18 cellular contexts compared by ENCODE assay signal in the genomic region with DNA sequence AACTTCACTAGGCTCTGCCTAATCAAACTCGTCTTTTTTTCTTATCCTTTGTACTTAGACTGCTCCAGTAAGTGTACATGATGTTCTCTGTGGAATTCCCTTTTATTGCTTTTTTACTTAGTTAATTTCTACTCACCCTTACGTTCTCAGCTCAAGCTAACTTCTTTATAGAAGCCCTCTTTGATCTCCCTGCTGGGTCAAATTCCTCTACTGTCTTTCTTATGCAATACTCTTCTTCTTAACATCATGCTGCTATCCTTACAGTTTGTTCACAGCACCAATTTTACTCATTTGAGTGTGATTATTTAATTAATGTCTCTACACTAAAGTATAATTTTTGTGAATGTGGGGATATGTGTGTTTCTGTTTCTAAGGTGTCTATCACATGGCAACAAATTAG.
DNase-seq lines count a peak whose midpoint lies in the region; ATAC-seq and TF ChIP-seq lines count a peak whose summit lies in the region.
"Had no signal": no experiment of that assay in that cellular context is flagged by ENCODE, and none has a peak within 500 bp of the region (broad histone marks: within the 10 kb centered on the region; RNA-seq: fewer than 3 reads in every experiment).

No MANE protein-coding gene starts in this region.

- H3K4me1 ChIP-seq in GM23338 (ENCODE audit: insufficient read depth) = no peaks in the 10 kb centered on the region
- H3K4me1 ChIP-seq in adrenal gland (replicated peaks in 1 of 2) = no peaks in the 10 kb centered on the region

- H3K4me1 Mint-ChIP-seq in GM23338 = peaks cover 9% of the 10 kb centered on the region
- H3K4me1 Mint-ChIP-seq in WTC11 = peaks cover 6% of the 10 kb centered on the region
- H3K4me1 Mint-ChIP-seq in osteocyte (ENCODE audit: unreplicated experiment) = peaks cover 49% of the 10 kb centered on the region

- peak overlapping the region; percentile 4; the same call in 1 of the 2 replicates for H3K4me2 ChIP-seq in GM23338
- H3K4me2 ChIP-seq: A549 had no signal

- DNase-seq in GM23338 (ENCODE audit: low spot score) = peak; percentile 43
- no peak for DNase-seq in WTC11 (ENCODE audit: low spot score)
- peak; percentile 19 for DNase-seq in fibroblast of villous mesenchyme (ENCODE audit: low read depth)
- DNase-seq in osteocyte (ENCODE audit: extremely low spot score, unreplicated experiment) = no peak
- DNase-seq in activated CD4-positive, alpha-beta T cell treated with anti-CD3 and anti-CD28 coated beads for 1 hour = no peak
- no peak for DNase-seq in adrenal gland
- DNase-seq: AML-193; CD4-positive, alpha-beta T cell; DMS153; DMS79; GDM1; GM23248; H7 had no signal

- WGBS in adrenal gland, 4 donors = 60 to 69% (median 66%) methylated on average over 2 of the region's 2 CpGs

- H3K9me3 ChIP-seq in adrenal gland (replicated peaks in 1 of 3) = no peaks in the 10 kb centered on the region
- H3K9me3 ChIP-seq: A549 had no signal

- H3K27ac ChIP-seq in GM23338 (ENCODE audit: low read depth) (no peak overlapping the region), adrenal gland (no peak overlapping the region)
- H3K27ac ChIP-seq: 22Rv1, A549, C4-2B, GM23248 had no signal

- H3K27me3 ChIP-seq in GM23338 (ENCODE audit: insufficient read depth) (no peaks in the 10 kb centered on the region), adrenal gland (no peaks in the 10 kb centered on the region)

- H3K79me2 ChIP-seq in GM23338 (replicated peaks; ENCODE audit: insufficient read depth) = no peaks in the 10 kb centered on the region

- H3K9me3 Mint-ChIP-seq in GM23338 (no peaks in the 10 kb centered on the region), WTC11 (no peaks in the 10 kb centered on the region), osteocyte (ENCODE audit: unreplicated experiment) (no peaks in the 10 kb centered on the region)

- H3K27me3 Mint-ChIP-seq in GM23338 (ENCODE audit: insufficient read depth, low read depth, poor library complexity) (no peaks in the 10 kb centered on the region), WTC11 (ENCODE audit: low read depth) (no peaks in the 10 kb centered on the region), osteocyte (ENCODE audit: unreplicated experiment) (no peaks in the 10 kb centered on the region)
- H3K27me3 Mint-ChIP-seq: CD4-positive, alpha-beta T cell had no signal

- CTCF ChIA-PET in WTC11 (lab: Charles Lee) = no interaction called here

- no peaks in the 10 kb centered on the region for H3K36me3 ChIP-seq in GM23338 (ENCODE audit: insufficient read depth)
- no peaks in the 10 kb centered on the region for H3K36me3 ChIP-seq in adrenal gland (replicated peaks in 1 of 2)

- H3K36me3 Mint-ChIP-seq in GM23338 (ENCODE audit: low read depth) = no peaks in the 10 kb centered on the region
- no peaks in the 10 kb centered on the region for H3K36me3 Mint-ChIP-seq in WTC11
- no peaks in the 10 kb centered on the region for H3K36me3 Mint-ChIP-seq in osteocyte (ENCODE audit: unreplicated experiment)

- POLR2A ChIA-PET in WTC11 (lab: Charles Lee) = no interaction called here

- no peak for ATAC-seq in GM23338
- peak; percentile 46; the same call in 1 of the 2 replicates for ATAC-seq in WTC11
- ATAC-seq in HG03565 (IDR thresholded peaks at IDR 0.05; ENCODE audit: unreplicated experiment) = no peak
- ATAC-seq in GM18867 (IDR thresholded peaks at IDR 0.05; ENCODE audit: unreplicated experiment) = no peak
- ATAC-seq: A549 had no signal

- H3K27ac Mint-ChIP-seq in GM23338 = peak overlapping the region; percentile 23; the same call in 1 of the 2 replicates
- H3K27ac Mint-ChIP-seq in WTC11 = no peak overlapping the region
- peak overlapping the region; percentile 3 for H3K27ac Mint-ChIP-seq in osteocyte (ENCODE audit: unreplicated experiment)
- H3K27ac Mint-ChIP-seq: CD4-positive, alpha-beta T cell had no signal

- intact Hi-C loops in adrenal gland (cut with DNase I) = no loop called here

- no peaks in the 10 kb centered on the region for H4K20me1 ChIP-seq in GM23338 (replicated peaks; ENCODE audit: insufficient read depth)

- no peaks in the 10 kb centered on the region for H3F3A ChIP-seq in GM23338 (replicated peaks; ENCODE audit: low read depth)

- TF ChIP-seq CTCF in GM23338 (conservative IDR thresholded peaks at IDR 0.05; ENCODE audit: low read depth in 2 of 2) (no peak), WTC11 (IDR thresholded peaks at IDR 0.05) (no peak), fibroblast of villous mesenchyme (IDR thresholded peaks at IDR 0.05; ENCODE audit: insufficient read depth, low read depth, low read length) (no peak), osteocyte (IDR thresholded peaks at IDR 0.05) (no peak), adrenal gland (IDR thresholded peaks at IDR 0.05) (no peak)

- no peak overlapping the region for H3K4me3 ChIP-seq in GM23338
- no peak overlapping the region for H3K4me3 ChIP-seq in fibroblast of villous mesenchyme (ENCODE audit: low read depth, low read length)
- H3K4me3 ChIP-seq in adrenal gland = no peak overlapping the region
- H3K4me3 ChIP-seq: A549, GM23248 had no signal

- H2AFZ ChIP-seq in GM23338 = no peak overlapping the region
- H2AFZ ChIP-seq: GM23248 had no signal

- no peak for TF ChIP-seq POLR2A in adrenal gland (IDR thresholded peaks at IDR 0.05)

- H3K4me3 Mint-ChIP-seq in GM23338 (no peak overlapping the region), WTC11 (no peak overlapping the region), osteocyte (ENCODE audit: unreplicated experiment) (no peak overlapping the region)
- H3K4me3 Mint-ChIP-seq: CD4-positive, alpha-beta T cell had no signal

- H3K9me2 ChIP-seq in GM23338 (ENCODE audit: insufficient read depth) = no peaks in the 10 kb centered on the region

TF ChIP-seq in GM23338, 12 proteins besides CTCF, POLR2A, EP300 and RAD21 (continues in another document):
- TF ChIP-seq NANOG (IDR thresholded peaks at IDR 0.05; ENCODE audit: borderline replicate concordance) (no peak), EZH2phosphoT487 (IDR thresholded peaks at IDR 0.05; ENCODE audit: unreplicated experiment) (no peak), ZNF114 (CRISPR knock-in tag; IDR thresholded peaks at IDR 0.05) (no peak), EZH2 (IDR thresholded peaks at IDR 0.05; ENCODE audit: low read depth, unreplicated experiment) (no peak)
- TF ChIP-seq, protein P1, sequence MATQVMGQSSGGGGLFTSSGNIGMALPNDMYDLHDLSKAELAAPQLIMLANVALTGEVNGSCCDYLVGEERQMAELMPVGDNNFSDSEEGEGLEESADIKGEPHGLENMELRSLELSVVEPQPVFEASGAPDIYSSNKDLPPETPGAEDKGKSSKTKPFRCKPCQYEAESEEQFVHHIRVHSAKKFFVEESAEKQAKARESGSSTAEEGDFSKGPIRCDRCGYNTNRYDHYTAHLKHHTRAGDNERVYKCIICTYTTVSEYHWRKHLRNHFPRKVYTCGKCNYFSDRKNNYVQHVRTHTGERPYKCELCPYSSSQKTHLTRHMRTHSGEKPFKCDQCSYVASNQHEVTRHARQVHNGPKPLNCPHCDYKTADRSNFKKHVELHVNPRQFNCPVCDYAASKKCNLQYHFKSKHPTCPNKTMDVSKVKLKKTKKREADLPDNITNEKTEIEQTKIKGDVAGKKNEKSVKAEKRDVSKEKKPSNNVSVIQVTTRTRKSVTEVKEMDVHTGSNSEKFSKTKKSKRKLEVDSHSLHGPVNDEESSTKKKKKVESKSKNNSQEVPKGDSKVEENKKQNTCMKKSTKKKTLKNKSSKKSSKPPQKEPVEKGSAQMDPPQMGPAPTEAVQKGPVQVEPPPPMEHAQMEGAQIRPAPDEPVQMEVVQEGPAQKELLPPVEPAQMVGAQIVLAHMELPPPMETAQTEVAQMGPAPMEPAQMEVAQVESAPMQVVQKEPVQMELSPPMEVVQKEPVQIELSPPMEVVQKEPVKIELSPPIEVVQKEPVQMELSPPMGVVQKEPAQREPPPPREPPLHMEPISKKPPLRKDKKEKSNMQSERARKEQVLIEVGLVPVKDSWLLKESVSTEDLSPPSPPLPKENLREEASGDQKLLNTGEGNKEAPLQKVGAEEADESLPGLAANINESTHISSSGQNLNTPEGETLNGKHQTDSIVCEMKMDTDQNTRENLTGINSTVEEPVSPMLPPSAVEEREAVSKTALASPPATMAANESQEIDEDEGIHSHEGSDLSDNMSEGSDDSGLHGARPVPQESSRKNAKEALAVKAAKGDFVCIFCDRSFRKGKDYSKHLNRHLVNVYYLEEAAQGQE (IDR thresholded peaks at IDR 0.05; ENCODE audit: unreplicated experiment) = no peak

TF ChIP-seq in WTC11, 78 proteins besides CTCF, POLR2A, EP300 and RAD21:
- TF ChIP-seq, protein P2, sequence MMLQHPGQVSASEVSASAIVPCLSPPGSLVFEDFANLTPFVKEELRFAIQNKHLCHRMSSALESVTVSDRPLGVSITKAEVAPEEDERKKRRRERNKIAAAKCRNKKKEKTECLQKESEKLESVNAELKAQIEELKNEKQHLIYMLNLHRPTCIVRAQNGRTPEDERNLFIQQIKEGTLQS (CRISPR knock-in tag; conservative IDR thresholded peaks at IDR 0.05) = no peak
- TF ChIP-seq OVOL2 (CRISPR knock-in tag; IDR thresholded peaks at IDR 0.05; ENCODE audit: borderline replicate concordance) (no peak), GTF2I (CRISPR knock-in tag; conservative IDR thresholded peaks at IDR 0.05) (no peak), ZNF121 (CRISPR knock-in tag; IDR thresholded peaks at IDR 0.05) (no peak), SMAD4 (CRISPR knock-in tag; IDR thresholded peaks at IDR 0.05) (no peak), HMGA2 (CRISPR knock-in tag; IDR thresholded peaks at IDR 0.05) (no peak), RORB (CRISPR knock-in tag; IDR thresholded peaks at IDR 0.05) (no peak), NR1H2 (CRISPR knock-in tag; IDR thresholded peaks at IDR 0.05) (no peak)
- TF ChIP-seq, protein P3, sequence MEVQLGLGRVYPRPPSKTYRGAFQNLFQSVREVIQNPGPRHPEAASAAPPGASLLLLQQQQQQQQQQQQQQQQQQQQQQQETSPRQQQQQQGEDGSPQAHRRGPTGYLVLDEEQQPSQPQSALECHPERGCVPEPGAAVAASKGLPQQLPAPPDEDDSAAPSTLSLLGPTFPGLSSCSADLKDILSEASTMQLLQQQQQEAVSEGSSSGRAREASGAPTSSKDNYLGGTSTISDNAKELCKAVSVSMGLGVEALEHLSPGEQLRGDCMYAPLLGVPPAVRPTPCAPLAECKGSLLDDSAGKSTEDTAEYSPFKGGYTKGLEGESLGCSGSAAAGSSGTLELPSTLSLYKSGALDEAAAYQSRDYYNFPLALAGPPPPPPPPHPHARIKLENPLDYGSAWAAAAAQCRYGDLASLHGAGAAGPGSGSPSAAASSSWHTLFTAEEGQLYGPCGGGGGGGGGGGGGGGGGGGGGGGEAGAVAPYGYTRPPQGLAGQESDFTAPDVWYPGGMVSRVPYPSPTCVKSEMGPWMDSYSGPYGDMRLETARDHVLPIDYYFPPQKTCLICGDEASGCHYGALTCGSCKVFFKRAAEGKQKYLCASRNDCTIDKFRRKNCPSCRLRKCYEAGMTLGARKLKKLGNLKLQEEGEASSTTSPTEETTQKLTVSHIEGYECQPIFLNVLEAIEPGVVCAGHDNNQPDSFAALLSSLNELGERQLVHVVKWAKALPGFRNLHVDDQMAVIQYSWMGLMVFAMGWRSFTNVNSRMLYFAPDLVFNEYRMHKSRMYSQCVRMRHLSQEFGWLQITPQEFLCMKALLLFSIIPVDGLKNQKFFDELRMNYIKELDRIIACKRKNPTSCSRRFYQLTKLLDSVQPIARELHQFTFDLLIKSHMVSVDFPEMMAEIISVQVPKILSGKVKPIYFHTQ (CRISPR knock-in tag; IDR thresholded peaks at IDR 0.05) = no peak

Comparison
In these comparisons a context has a peak if more than half of its experiments do, and no peak if none do; other contexts are left out.
1. DNase-seq: peak in GM23338 (single experiment) and fibroblast of villous mesenchyme (single experiment); none in WTC11 (single experiment), osteocyte (single experiment), activated CD4-positive, alpha-beta T cell treated with anti-CD3 and anti-CD28 coated beads for 1 hour (single experiment) and adrenal gland (0 of 7).